1 cellular context compared by ENCODE assay signal in genomic region chr14:55043528-55043927, GRCh38.
A peak's percentile ranks its signal among the peaks of the same experiment; 100 is the strongest.
TF ChIP-seq lines count a peak whose summit lies in the region.

No MANE protein-coding gene starts in this region.

TF ChIP-seq in K562, 482 proteins besides CTCF, POLR2A, EP300 and RAD21:
- TF ChIP-seq PREB (CRISPR knock-in tag; IDR thresholded peaks at IDR 0.05) (no peak), CEBPG (CRISPR knock-in tag; IDR thresholded peaks at IDR 0.05) (no peak), CEBPG (tag; conservative IDR thresholded peaks at IDR 0.05 in 1 of 2, IDR thresholded peaks at IDR 0.05 in 1 of 2) (peak in 1 of 2 experiments; percentile 26; a peak in 1 of 4 replicates), BCL6 (CRISPR knock-in tag; IDR thresholded peaks at IDR 0.05) (no peak), SAFB2 (IDR thresholded peaks at IDR 0.05; ENCODE audit: borderline replicate concordance, low read depth, low read length, severe bottlenecking) (no peak), ATF3 (IDR thresholded peaks at IDR 0.05) (0 out of 2 replicates have a peak, but pooled peaks have one; percentile 15), ATF3 (CRISPR knock-in tag; conservative IDR thresholded peaks at IDR 0.05) (no peak)
